Comparison of ENCODE assay signal across 13 cellular contexts in genomic region chr19:38700350-38700932, GRCh38. TPM values are rescaled to one million over a fixed set of nuclear protein-coding genes. Genes with fewer than 3 reads are reported as not detected.
DNase-seq lines count a peak whose midpoint lies in the region; ATAC-seq and TF ChIP-seq lines count a peak whose summit lies in the region.
"Had no signal": no experiment of that assay in that cellular context is flagged by ENCODE, and none has a peak within 500 bp of the region (broad histone marks: within the 10 kb centered on the region; RNA-seq: fewer than 3 reads in every experiment).

No MANE protein-coding gene starts in this region.

- H3K4me3 Mint-ChIP-seq in CD14-positive monocyte = no peak overlapping the region
- H3K4me3 Mint-ChIP-seq in activated T-helper 1 cell treated with anti-CD3 and anti-CD28 coated beads, Interleukin-12 subunit alpha, Interleukin-12 subunit beta, Interleukin-2, Interleukin-4 antibody, amounts not matched to agents 30 ng/mL and 10 ng/mL and 1 ng/mL, durations not matched to agents 14 hours and 24 hours and 36 hours = no peak overlapping the region
- H3K4me3 Mint-ChIP-seq in CD8-positive, alpha-beta T cell = no peak overlapping the region
- H3K4me3 Mint-ChIP-seq: activated naive CD4-positive, alpha-beta T cell treated with anti-CD3 and anti-CD28 coated beads, Interleukin-2, amount 50 U/mL, for 24 hours had no signal

- no peak for TF ChIP-seq EP300 in SK-N-SH (IDR thresholded peaks at IDR 0.05; ENCODE audit: borderline replicate concordance in 1 of 2, low read depth in 1 of 2, low read length in 1 of 2)

- H4K20me1 ChIP-seq in SK-N-SH (ENCODE audit: insufficient read depth) = peaks cover 55% of the 10 kb centered on the region

- peak overlapping the region in 4 of 7 donors; percentile 40 to 67 (median 52) for H3K27ac Mint-ChIP-seq in CD14-positive monocyte
- H3K27ac Mint-ChIP-seq in activated T-helper 1 cell treated with anti-CD3 and anti-CD28 coated beads, Interleukin-12 subunit alpha, Interleukin-12 subunit beta, Interleukin-2, Interleukin-4 antibody, amounts not matched to agents 30 ng/mL and 10 ng/mL and 1 ng/mL, durations not matched to agents 14 hours and 24 hours and 36 hours = peak overlapping the region; percentile 22
- no peak overlapping the region for H3K27ac Mint-ChIP-seq in CD8-positive, alpha-beta T cell
- H3K27ac Mint-ChIP-seq: activated naive CD4-positive, alpha-beta T cell treated with anti-CD3 and anti-CD28 coated beads, Interleukin-2, amount 50 U/mL, for 24 hours had no signal

- H3K4me3 ChIP-seq in right cardiac atrium (ENCODE audit: low read length) (no peak overlapping the region), gastrocnemius medialis (no peak overlapping the region), SK-N-SH (ENCODE audit: low read depth in 2 of 2, low read length in 1 of 2) (no peak overlapping the region)
- H3K4me3 ChIP-seq in CD8-positive, alpha-beta T cell (ENCODE audit: low read depth, low read length) = no peak overlapping the region
- H3K4me3 ChIP-seq: K562, lung had no signal

- in situ Hi-C loops in gastrocnemius medialis (cut with MboI; ENCODE audit: low sequenced_read_pairs in 4 of 4) = no loop called here

- H3K4me1 Mint-ChIP-seq in CD14-positive monocyte = peaks cover 32% of the 10 kb centered on the region
- peaks cover 43% of the 10 kb centered on the region for H3K4me1 Mint-ChIP-seq in activated T-helper 1 cell treated with anti-CD3 and anti-CD28 coated beads, Interleukin-12 subunit alpha, Interleukin-12 subunit beta, Interleukin-2, Interleukin-4 antibody, amounts not matched to agents 30 ng/mL and 10 ng/mL and 1 ng/mL, durations not matched to agents 14 hours and 24 hours and 36 hours (ENCODE audit: low read depth)
- peaks cover 16% of the 10 kb centered on the region for H3K4me1 Mint-ChIP-seq in CD8-positive, alpha-beta T cell (ENCODE audit: low read depth)

- H3F3A ChIP-seq in SK-N-SH (replicated peaks; ENCODE audit: insufficient read depth) = peaks cover 3% of the 10 kb centered on the region

- no peaks in the 10 kb centered on the region for H3K9me2 ChIP-seq in SK-N-SH

- peaks cover 100% of the 10 kb centered on the region for H3K79me2 ChIP-seq in SK-N-SH (ENCODE audit: insufficient read depth)

- 87% methylated on average over 22 of the region's 22 CpGs for WGBS in right cardiac atrium
- 98% methylated on average over 8 of the region's 22 CpGs for WGBS in SK-N-SH (ENCODE audit: low lambda C conversion rate)

- TF ChIP-seq POLR2A in gastrocnemius medialis (IDR thresholded peaks at IDR 0.05) = no peak

- H3K27me3 ChIP-seq in right cardiac atrium (ENCODE audit: control insufficient read depth, insufficient read depth) = no peaks in the 10 kb centered on the region
- no peaks in the 10 kb centered on the region for H3K27me3 ChIP-seq in gastrocnemius medialis
- no peaks in the 10 kb centered on the region for H3K27me3 ChIP-seq in CD8-positive, alpha-beta T cell (ENCODE audit: insufficient read depth, low read length)
- H3K27me3 ChIP-seq in SK-N-SH (ENCODE audit: insufficient read depth) = no peaks in the 10 kb centered on the region

- H3K9me3 ChIP-seq in right cardiac atrium (ENCODE audit: control insufficient read depth, low read length) (no peaks in the 10 kb centered on the region), gastrocnemius medialis (no peaks in the 10 kb centered on the region), SK-N-SH (no peaks in the 10 kb centered on the region)
- no peaks in the 10 kb centered on the region for H3K9me3 ChIP-seq in CD8-positive, alpha-beta T cell (ENCODE audit: low read length)

- intact Hi-C loops in CD14-positive monocyte (cut with micrococcal nuclease) (no loop called here), right cardiac atrium (cut with DNase I) (no loop called here), gastrocnemius medialis (cut with DNase I; ENCODE audit: low total_unique reads) (no loop called here)
- intact Hi-C loops in activated T-helper 1 cell treated with anti-CD3 and anti-CD28 coated beads, Interleukin-12 subunit alpha, Interleukin-12 subunit beta, Interleukin-2, Interleukin-4 antibody, amounts not matched to agents 30 ng/mL and 10 ng/mL and 1 ng/mL, durations not matched to agents 14 hours and 24 hours and 36 hours (cut with micrococcal nuclease) = no loop called here
- intact Hi-C loops in CD8-positive, alpha-beta T cell (cut with DNase I, micrococcal nuclease) = no loop called here

- no peak overlapping the region for H2AFZ ChIP-seq in SK-N-SH (ENCODE audit: low read depth)

- peaks cover 41% of the 10 kb centered on the region for H3K4me1 ChIP-seq in right cardiac atrium (ENCODE audit: control insufficient read depth, insufficient read depth, low read length)
- H3K4me1 ChIP-seq in gastrocnemius medialis = peaks cover 36 to 44% of the 10 kb centered on the region in 2 donors
- peaks cover 3% of the 10 kb centered on the region for H3K4me1 ChIP-seq in CD8-positive, alpha-beta T cell (ENCODE audit: insufficient read depth, low read length)
- peaks cover 0 to 36% of the 10 kb centered on the region in 2 experiments; a peak in 1 of 4 replicates for H3K4me1 ChIP-seq in SK-N-SH (ENCODE audit: control insufficient read depth in 1 of 2, insufficient read depth in 2 of 2, low read depth in 1 of 2, low read length in 1 of 2)

- DNase-seq in CD14-positive monocyte (ENCODE audit: low spot score) = no peak
- no peak for DNase-seq in activated T-helper 1 cell treated with anti-CD3 and anti-CD28 coated beads, Interleukin-12 subunit alpha, Interleukin-12 subunit beta, Interleukin-2, Interleukin-4 antibody, amounts not matched to agents 30 ng/mL and 10 ng/mL and 1 ng/mL, durations not matched to agents 14 hours and 24 hours and 36 hours (ENCODE audit: low spot score)
- peak in 1 of 3 donors; percentile 35 for DNase-seq in right cardiac atrium
- no peak for DNase-seq in gastrocnemius medialis
- no peak for DNase-seq in DMS153 treated with DMSO at 0.1 percent for 48 hours (lab: John Stamatoyannopoulos, UW; ENCODE audit: unreplicated experiment)
- DNase-seq in CD8-positive, alpha-beta T cell = no peak
- DNase-seq in SK-N-SH = no peak
- DNase-seq: NCI-H1694 had no signal

- H3K9me3 Mint-ChIP-seq in CD14-positive monocyte = peaks cover 0 to 1% (median 0%) of the 10 kb centered on the region in 7 donors
- H3K9me3 Mint-ChIP-seq in activated T-helper 1 cell treated with anti-CD3 and anti-CD28 coated beads, Interleukin-12 subunit alpha, Interleukin-12 subunit beta, Interleukin-2, Interleukin-4 antibody, amounts not matched to agents 30 ng/mL and 10 ng/mL and 1 ng/mL, durations not matched to agents 14 hours and 24 hours and 36 hours = no peaks in the 10 kb centered on the region
- no peaks in the 10 kb centered on the region for H3K9me3 Mint-ChIP-seq in CD8-positive, alpha-beta T cell
- H3K9me3 Mint-ChIP-seq: activated naive CD4-positive, alpha-beta T cell treated with anti-CD3 and anti-CD28 coated beads, Interleukin-2, amount 50 U/mL, for 24 hours had no signal

- no peak overlapping the region for H3K9ac ChIP-seq in SK-N-SH

- no peak overlapping the region for H3K4me2 ChIP-seq in SK-N-SH

- H3K36me3 Mint-ChIP-seq in CD14-positive monocyte = peaks cover 60 to 77% of the 10 kb centered on the region in 2 donors
- peaks cover 17% of the 10 kb centered on the region for H3K36me3 Mint-ChIP-seq in activated T-helper 1 cell treated with anti-CD3 and anti-CD28 coated beads, Interleukin-12 subunit alpha, Interleukin-12 subunit beta, Interleukin-2, Interleukin-4 antibody, amounts not matched to agents 30 ng/mL and 10 ng/mL and 1 ng/mL, durations not matched to agents 14 hours and 24 hours and 36 hours (ENCODE audit: low read depth)
- H3K36me3 Mint-ChIP-seq in CD8-positive, alpha-beta T cell = peaks cover 39% of the 10 kb centered on the region
- H3K36me3 Mint-ChIP-seq: activated naive CD4-positive, alpha-beta T cell treated with anti-CD3 and anti-CD28 coated beads, Interleukin-2, amount 50 U/mL, for 24 hours had no signal

- CTCF ChIA-PET in CD8-positive, alpha-beta T cell (lab: Charles Lee) = no interaction called here
- CTCF ChIA-PET in SK-N-SH (lab: Yijun Ruan, JAX) = interaction anchor here (0.8 to 1.8 kb wide), 4 partner anchors 13 to 230 kb away, joined by 3 to 5 read pairs (median 4); partner anchors contain the start of genes MRPS12 and SARS2

- no peaks in the 10 kb centered on the region for H3K27me3 Mint-ChIP-seq in CD14-positive monocyte (ENCODE audit: low read depth in 3 of 3)
- H3K27me3 Mint-ChIP-seq in activated T-helper 1 cell treated with anti-CD3 and anti-CD28 coated beads, Interleukin-12 subunit alpha, Interleukin-12 subunit beta, Interleukin-2, Interleukin-4 antibody, amounts not matched to agents 30 ng/mL and 10 ng/mL and 1 ng/mL, durations not matched to agents 14 hours and 24 hours and 36 hours (ENCODE audit: insufficient read depth) = no peaks in the 10 kb centered on the region
- no peaks in the 10 kb centered on the region for H3K27me3 Mint-ChIP-seq in CD8-positive, alpha-beta T cell (ENCODE audit: low read depth)
- H3K27me3 Mint-ChIP-seq: activated naive CD4-positive, alpha-beta T cell treated with anti-CD3 and anti-CD28 coated beads, Interleukin-2, amount 50 U/mL, for 24 hours had no signal

- peak overlapping the region; percentile 54 for H3K27ac ChIP-seq in right cardiac atrium (ENCODE audit: low read length)
- peak overlapping the region; percentile 26 to 95 (median 60) for H3K27ac ChIP-seq in gastrocnemius medialis
- H3K27ac ChIP-seq in CD8-positive, alpha-beta T cell (ENCODE audit: low read depth, low read length) = no peak overlapping the region
- H3K27ac ChIP-seq in SK-N-SH (ENCODE audit: low read depth in 2 of 2, low read length in 1 of 2) = no peak overlapping the region; a peak in 1 of 4 replicates

- peaks cover 0 to 29% of the 10 kb centered on the region in 2 donors for H3K36me3 ChIP-seq in gastrocnemius medialis
- no peaks in the 10 kb centered on the region for H3K36me3 ChIP-seq in CD8-positive, alpha-beta T cell (ENCODE audit: insufficient read depth, low read length)
- peaks cover 36 to 66% of the 10 kb centered on the region in 2 experiments for H3K36me3 ChIP-seq in SK-N-SH (replicated peaks in 1 of 2; ENCODE audit: control insufficient read depth in 1 of 2, insufficient read depth in 2 of 2, low read length in 1 of 2)

- TF ChIP-seq RAD21 in SK-N-SH (IDR thresholded peaks at IDR 0.05; ENCODE audit: low read length) = no peak

- no peak for TF ChIP-seq CTCF in CD14-positive monocyte (IDR thresholded peaks at IDR 0.05)
- no peak for TF ChIP-seq CTCF in gastrocnemius medialis (IDR thresholded peaks at IDR 0.05 in 4 of 5, conservative IDR thresholded peaks at IDR 0.05 in 1 of 5)
- TF ChIP-seq CTCF in CD8-positive, alpha-beta T cell (IDR thresholded peaks at IDR 0.05) = no peak
- TF ChIP-seq CTCF in SK-N-SH (IDR thresholded peaks at IDR 0.05) = no peak

- ATAC-seq in right cardiac atrium = no peak
- no peak for ATAC-seq in gastrocnemius medialis
- no peak for ATAC-seq in CD8-positive, alpha-beta T cell
- no peak for ATAC-seq in GM21423 (IDR thresholded peaks at IDR 0.05; ENCODE audit: unreplicated experiment)
- ATAC-seq: K562 had no signal

- POLR2A ChIA-PET in CD8-positive, alpha-beta T cell (lab: Charles Lee) = no interaction called here
- POLR2A ChIA-PET in SK-N-SH (lab: Yijun Ruan, JAX) = no interaction called here

RNA-seq across cellular contexts. Expression of gene CAPN12, which starts 43.8 kb away (rescaled TPM):
- not detected for polyA plus RNA-seq in CD14-positive monocyte
- 1.1 and 2.5 TPM in 2 replicates for total RNA-seq in activated T-helper 1 cell treated with anti-CD3 and anti-CD28 coated beads, Interleukin-12 subunit alpha, Interleukin-12 subunit beta, Interleukin-2, Interleukin-4 antibody, amounts not matched to agents 30 ng/mL and 10 ng/mL and 1 ng/mL, durations not matched to agents 14 hours and 24 hours and 36 hours
- under 1 TPM; 0.22 to 0.85 (median 0.54) TPM for total RNA-seq in right cardiac atrium
- polyA plus RNA-seq in right cardiac atrium = 0.91 TPM
- under 1 TPM in 1 of 4 donors, not detected in 3; 0.42 TPM for total RNA-seq in gastrocnemius medialis
- 1 to 10 TPM; 2.7 to 3.2 TPM for total RNA-seq in CD8-positive, alpha-beta T cell
- 1.7 and 3.0 TPM in 2 replicates for polyA plus RNA-seq in SK-N-SH (2012; rRNA removed)
- polyA plus RNA-seq in SK-N-SH (2012; cell fraction: cytosol; rRNA removed) = 0.48 and 0.50 TPM in 2 replicates
- polyA plus RNA-seq in SK-N-SH (2012; cell fraction: nucleus; rRNA removed) = 14.5 and 19.0 TPM in 2 replicates
- total RNA-seq: dermis microvascular lymphatic vessel endothelial cell had no signal

RNA-seq across cellular contexts. Expression of gene ACTN4, which starts 53.0 kb away (rescaled TPM):
- polyA plus RNA-seq in CD14-positive monocyte (10 to 100 TPM in 1 of 2 donors, 1 to 10 TPM in 1; 8.4 to 16.0 TPM), right cardiac atrium (87.4 TPM), SK-N-SH (2012; rRNA removed) (494 and 598 TPM in 2 replicates)
- total RNA-seq in activated T-helper 1 cell treated with anti-CD3 and anti-CD28 coated beads, Interleukin-12 subunit alpha, Interleukin-12 subunit beta, Interleukin-2, Interleukin-4 antibody, amounts not matched to agents 30 ng/mL and 10 ng/mL and 1 ng/mL, durations not matched to agents 14 hours and 24 hours and 36 hours = 281 and 287 TPM in 2 replicates
- total RNA-seq in right cardiac atrium (100 to 1,000 TPM; 116 to 226 (median 122) TPM), gastrocnemius medialis (10 to 100 TPM; 32.0 to 85.3 (median 63.9) TPM)
- 100 to 1,000 TPM; 110 to 111 TPM for total RNA-seq in CD8-positive, alpha-beta T cell
- polyA plus RNA-seq in SK-N-SH (2012; cell fraction: cytosol; rRNA removed) = 222 and 365 TPM in 2 replicates
- polyA plus RNA-seq in SK-N-SH (2012; cell fraction: nucleus; rRNA removed) = 687 and 951 TPM in 2 replicates

Comparison
In these comparisons a context has a peak if more than half of its experiments do, and no peak if none do; other contexts are left out.
1. H3K27ac ChIP-seq: peak in right cardiac atrium (single experiment) and gastrocnemius medialis (4 of 4); none in CD8-positive, alpha-beta T cell (single experiment) and SK-N-SH (0 of 2).